ENCODE assay signal across 10 cellular contexts in genomic region chr6:138555294-138555988, GRCh38. TPM values are rescaled to one million over a fixed set of nuclear protein-coding genes. Genes with fewer than 3 reads are reported as not detected.
DNase-seq lines count a peak whose midpoint lies in the region; ATAC-seq, FAIRE-seq and TF ChIP-seq lines count a peak whose summit lies in the region.
"Had no signal": no experiment of that assay in that cellular context is flagged by ENCODE, and none has a peak within 500 bp of the region (broad histone marks: within the 10 kb centered on the region; RNA-seq: fewer than 3 reads in every experiment).

No MANE protein-coding gene starts in this region.

- H3K4me3 Mint-ChIP-seq in HFFc6 (peak overlapping the region; percentile 9), T-cell (no peak overlapping the region)

- POLR2A ChIA-PET in A549 (lab: Yijun Ruan, JAX) (no interaction called here), T-cell (lab: Charles Lee) (no interaction called here)

- H3K27me3 ChIP-seq in testis, result no peaks in the 10 kb centered on the region

- DNase-seq in A549 (ENCODE audit: low read depth in 1 of 2, low spot score in 1 of 2) (no peak), HFFc6 (peak; percentile 18), astrocyte of the hippocampus (ENCODE audit: low read depth, low spot score) (peak; percentile 37), left kidney (ENCODE audit: low read depth, low spot score) (peak; percentile 67), T-cell (no peak), testis (no peak), DMS79 (lab: John Stamatoyannopoulos, UW) (no peak)
- no peak for DNase-seq in effector CD4-positive, alpha-beta T cell
- DNase-seq: dorsolateral prefrontal cortex, NCI-H1105 treated with DMSO at 0.1 percent for 48 hours had no signal

- H3K4me3 ChIP-seq in A549 (no peak overlapping the region), testis (no peak overlapping the region)
- H3K4me3 ChIP-seq: dorsolateral prefrontal cortex had no signal

- H3K27ac ChIP-seq in A549 (0 out of 6 replicates have a peak overlapping the region, but pooled peaks of 1 of the 2 experiments have one; percentile 15), testis (no peak overlapping the region)

- H3K36me3 ChIP-seq in testis (ENCODE audit: low read depth, missing control alignments), result no peaks in the 10 kb centered on the region

- CTCF ChIA-PET in A549 (lab: Yijun Ruan, JAX) (no interaction called here), T-cell (lab: Charles Lee) (interaction anchor here in 1 of 2 donors (0.6 kb wide), 1 partner anchor 1241 kb away, joined by 3 read pairs; no protein-coding TSS in a partner anchor)

- TF ChIP-seq POLR2A in A549 (IDR thresholded peaks at IDR 0.05; ENCODE audit: low read length), result no peak
- no peak for TF ChIP-seq POLR2A in testis (IDR thresholded peaks at IDR 0.05)

- H3K36me3 Mint-ChIP-seq in HFFc6 (ENCODE audit: low read depth), result no peaks in the 10 kb centered on the region
- H3K36me3 Mint-ChIP-seq in T-cell, result no peaks in the 10 kb centered on the region

- H3K27me3 Mint-ChIP-seq in HFFc6 (ENCODE audit: insufficient read depth), result no peaks in the 10 kb centered on the region
- H3K27me3 Mint-ChIP-seq in T-cell, result peaks cover 0 to 8% of the 10 kb centered on the region in 2 donors

- peaks cover 19% of the 10 kb centered on the region for H3K4me1 ChIP-seq in A549
- H3K4me1 ChIP-seq in testis, result no peaks in the 10 kb centered on the region

- H3K9me3 ChIP-seq in A549 (no peaks in the 10 kb centered on the region), testis (no peaks in the 10 kb centered on the region)

- no peak for TF ChIP-seq RAD21 in A549 (conservative IDR thresholded peaks at IDR 0.05 in 1 of 2, IDR thresholded peaks at IDR 0.05 in 1 of 2)

- WGBS in A549 (ENCODE audit: missing lambda C conversion rate), result 63% methylated on average over 6 of the region's 6 CpGs
- 65 to 66% methylated on average over 6 of the region's 6 CpGs for WGBS in testis, 2 donors

- H3K4me1 Mint-ChIP-seq in HFFc6 (ENCODE audit: low read depth) (peaks cover 27% of the 10 kb centered on the region), T-cell (no peaks in the 10 kb centered on the region)

- H3K4me2 ChIP-seq in A549, result peak overlapping the region; percentile 43

- no peak for FAIRE-seq in A549 (lab: Jason Lieb, UNC)

- intact Hi-C loops in testis (cut with DNase I; ENCODE audit: low total_unique reads), result no loop called here

- H3K9me3 Mint-ChIP-seq in HFFc6 (no peaks in the 10 kb centered on the region), T-cell (no peaks in the 10 kb centered on the region)

- peak overlapping the region; percentile 27; the same call in 1 of the 2 replicates for H3K27ac Mint-ChIP-seq in HFFc6
- no peak overlapping the region for H3K27ac Mint-ChIP-seq in T-cell

- TF ChIP-seq EP300 in A549 (IDR thresholded peaks at IDR 0.05), result no peak

- TF ChIP-seq CTCF in A549 (IDR thresholded peaks at IDR 0.05), result no peak
- no peak for TF ChIP-seq CTCF in HFFc6 (IDR thresholded peaks at IDR 0.05)
- TF ChIP-seq CTCF in testis (IDR thresholded peaks at IDR 0.05), result no peak

- no peak for ATAC-seq in A549
- no peak for ATAC-seq in T-cell (replicated peaks in 1 of 4)

TF ChIP-seq in A549, 52 proteins besides CTCF, POLR2A, EP300 and RAD21:
- TF ChIP-seq BHLHE40 (IDR thresholded peaks at IDR 0.05; ENCODE audit: low read depth, low read length) (no peak), RCOR1 (IDR thresholded peaks at IDR 0.05; ENCODE audit: low read depth, low read length) (no peak), PBX3 (IDR thresholded peaks at IDR 0.05) (no peak), BCL3 (IDR thresholded peaks at IDR 0.05) (no peak), ZNF302 (CRISPR knock-in tag; IDR thresholded peaks at IDR 0.05) (no peak), CBX8 (IDR thresholded peaks at IDR 0.05) (no peak)

RNA-seq across cellular contexts. Expression of gene NHSL1, which starts 56.1 kb away (rescaled TPM):
- polyA plus RNA-seq in A549 (2011; rRNA removed) (2.6 and 2.8 TPM in 2 replicates), A549 (2017; fragmentation: RNase III; extraction: RNeasy Plus Mini Kit Qiagen cat#74134 plus additional on column Dnase treatment) (0.99 to 1.6 TPM (median 1.1 TPM) in 3 replicates), testis (ENCODE audit: insufficient read depth, low read depth, low replicate concordance) (2.7 TPM)
- polyA plus RNA-seq in A549 (2012; cell fraction: cytosol; rRNA removed), result 1.5 and 1.9 TPM in 2 replicates
- polyA plus RNA-seq in A549 (2012; cell fraction: nucleus; rRNA removed), result 2.1 and 2.4 TPM in 2 replicates
- polyA minus RNA-seq in A549 (2011; rRNA and poly(A)+ RNA removed), result 13.1 and 16.1 TPM in 2 replicates
- total RNA-seq in HFFc6 (2021; fragmentation: NEBNext Ultra II Directional; extraction: Animal tissue kit (Norgen Biotek cat#: 25700)), result 10 to 100 TPM in 3 of 6 experiments, 1 to 10 TPM in 3; 4.4 to 12.3 (median 10.1) TPM
- total RNA-seq in T-cell (under 1 TPM; 0.08 to 0.64 (median 0.46) TPM), testis (1 to 10 TPM; 2.5 to 2.6 TPM)

Comparison
In these comparisons a context has a peak if more than half of its experiments do, and no peak if none do; other contexts are left out.
1. DNase-seq: peak in HFFc6 (single experiment), astrocyte of the hippocampus (single experiment) and left kidney (single experiment); none in A549 (0 of 2), effector CD4-positive, alpha-beta T cell (single experiment), T-cell (0 of 34), testis (single experiment) and DMS79 (single experiment).